Comparison of ENCODE assay signal across 9 cellular contexts in the genomic region with DNA sequence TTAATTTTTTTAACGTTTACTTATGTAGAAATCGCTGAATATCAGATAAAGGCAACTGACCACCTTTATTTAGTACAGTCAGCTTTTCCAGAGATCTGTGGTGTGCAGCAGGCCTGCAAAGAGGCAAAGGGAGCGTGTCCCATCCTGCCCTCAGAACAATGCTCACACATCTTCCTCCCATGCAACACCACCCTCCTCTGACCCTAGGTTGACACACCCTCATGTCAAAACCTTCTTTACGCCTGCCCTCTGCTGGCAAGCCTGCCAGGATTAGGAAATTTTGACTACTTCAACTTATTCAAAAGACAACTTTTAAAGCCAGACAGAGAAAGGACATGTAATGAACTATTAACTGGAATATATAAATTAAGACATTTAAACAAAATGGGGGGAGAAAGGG.
DNase-seq lines count a peak whose midpoint lies in the region; ATAC-seq and TF ChIP-seq lines count a peak whose summit lies in the region.
"Had no signal": no experiment of that assay in that cellular context is flagged by ENCODE, and none has a peak within 500 bp of the region (broad histone marks: within the 10 kb centered on the region; RNA-seq: fewer than 3 reads in every experiment).

No MANE protein-coding gene starts in this region.

- peaks cover 72% of the 10 kb centered on the region for H3K4me1 Mint-ChIP-seq in activated T-helper 1 cell treated with anti-CD3 and anti-CD28 coated beads, Interleukin-12 subunit alpha, Interleukin-12 subunit beta, Interleukin-2, Interleukin-4 antibody, amounts not matched to agents 30 ng/mL and 10 ng/mL and 1 ng/mL, durations not matched to agents 14 hours and 24 hours and 36 hours (ENCODE audit: low read depth)

- peak overlapping the region; percentile 6 for H3K27ac Mint-ChIP-seq in activated T-helper 1 cell treated with anti-CD3 and anti-CD28 coated beads, Interleukin-12 subunit alpha, Interleukin-12 subunit beta, Interleukin-2, Interleukin-4 antibody, amounts not matched to agents 30 ng/mL and 10 ng/mL and 1 ng/mL, durations not matched to agents 14 hours and 24 hours and 36 hours

- ATAC-seq in GM21717 (IDR thresholded peaks at IDR 0.05; ENCODE audit: unreplicated experiment) (no peak), HG03565 (IDR thresholded peaks at IDR 0.05; ENCODE audit: unreplicated experiment) (no peak)

- peaks cover 80% of the 10 kb centered on the region for H4K20me1 ChIP-seq in OCI-LY3 (ENCODE audit: insufficient read depth, low read length)

- peak overlapping the region; percentile 67 for H3K9ac ChIP-seq in OCI-LY3 (ENCODE audit: low read length)

- peaks cover 7% of the 10 kb centered on the region for H3K36me3 Mint-ChIP-seq in activated T-helper 1 cell treated with anti-CD3 and anti-CD28 coated beads, Interleukin-12 subunit alpha, Interleukin-12 subunit beta, Interleukin-2, Interleukin-4 antibody, amounts not matched to agents 30 ng/mL and 10 ng/mL and 1 ng/mL, durations not matched to agents 14 hours and 24 hours and 36 hours (ENCODE audit: low read depth)

- DNase-seq in HCEC 1CT, result peak; percentile 67
- DNase-seq in activated T-helper 1 cell treated with anti-CD3 and anti-CD28 coated beads, Interleukin-12 subunit alpha, Interleukin-12 subunit beta, Interleukin-2, Interleukin-4 antibody, amounts not matched to agents 30 ng/mL and 10 ng/mL and 1 ng/mL, durations not matched to agents 14 hours and 24 hours and 36 hours (ENCODE audit: low spot score), result peak; percentile 33
- DNase-seq in foreskin fibroblast, result peak; percentile 59 to 81
- DNase-seq in posterior vena cava (ENCODE audit: low spot score), result peak; percentile 89

- H3K4me2 ChIP-seq in OCI-LY3 (ENCODE audit: low read length), result peak overlapping the region; percentile 69

- no peaks in the 10 kb centered on the region for H3K9me3 ChIP-seq in OCI-LY3 (ENCODE audit: insufficient read depth, low read length)

- H3K4me1 ChIP-seq in OCI-LY3 (ENCODE audit: low read length), result peaks cover 92% of the 10 kb centered on the region

- no peaks in the 10 kb centered on the region for H3K27me3 ChIP-seq in OCI-LY3 (ENCODE audit: low read depth, low read length)

- H3K36me3 ChIP-seq in OCI-LY3 (replicated peaks; ENCODE audit: low read depth, low read length), result peaks cover 24% of the 10 kb centered on the region

- peak overlapping the region; percentile 46 for H3K4me3 ChIP-seq in OCI-LY3 (ENCODE audit: low read length)
- H3K4me3 ChIP-seq in foreskin fibroblast (ENCODE audit: low read depth in 1 of 2, low read length in 2 of 2), result no peak overlapping the region
- H3K4me3 ChIP-seq: skin epidermis had no signal

- H3K27ac ChIP-seq in C4-2B (no peak overlapping the region), OCI-LY3 (ENCODE audit: low read length) (peak overlapping the region; percentile 88)

- no peak overlapping the region for H2AFZ ChIP-seq in OCI-LY3 (ENCODE audit: low read depth, low read length)

- H3K79me2 ChIP-seq in OCI-LY3 (ENCODE audit: low read length), result peaks cover 100% of the 10 kb centered on the region

- intact Hi-C loops in activated T-helper 1 cell treated with anti-CD3 and anti-CD28 coated beads, Interleukin-12 subunit alpha, Interleukin-12 subunit beta, Interleukin-2, Interleukin-4 antibody, amounts not matched to agents 30 ng/mL and 10 ng/mL and 1 ng/mL, durations not matched to agents 14 hours and 24 hours and 36 hours (cut with micrococcal nuclease), result loop anchor here (1.0 to 10.0 kb wide), 7 partner anchors 11 to 1865 kb away; a partner anchor contains a TSS
- intact Hi-C loops in posterior vena cava (cut with DNase I), result loop anchor here in 1 of 2 donors (5.0 to 10.0 kb wide), 2 partner anchors 58 to 235 kb away; no protein-coding TSS in a partner anchor

- no peak overlapping the region for H3K4me3 Mint-ChIP-seq in activated T-helper 1 cell treated with anti-CD3 and anti-CD28 coated beads, Interleukin-12 subunit alpha, Interleukin-12 subunit beta, Interleukin-2, Interleukin-4 antibody, amounts not matched to agents 30 ng/mL and 10 ng/mL and 1 ng/mL, durations not matched to agents 14 hours and 24 hours and 36 hours

- H3K27me3 Mint-ChIP-seq in activated T-helper 1 cell treated with anti-CD3 and anti-CD28 coated beads, Interleukin-12 subunit alpha, Interleukin-12 subunit beta, Interleukin-2, Interleukin-4 antibody, amounts not matched to agents 30 ng/mL and 10 ng/mL and 1 ng/mL, durations not matched to agents 14 hours and 24 hours and 36 hours (ENCODE audit: insufficient read depth), result no peaks in the 10 kb centered on the region

- TF ChIP-seq CTCF in C4-2B (conservative IDR thresholded peaks at IDR 0.05), result peak; percentile 34
- TF ChIP-seq CTCF in OCI-LY3 (IDR thresholded peaks at IDR 0.05; ENCODE audit: low read depth, low read length), result peak; percentile 94
- no peak for TF ChIP-seq CTCF in foreskin fibroblast (IDR thresholded peaks at IDR 0.05; ENCODE audit: low read depth, low read length)

- no peaks in the 10 kb centered on the region for H3K9me3 Mint-ChIP-seq in activated T-helper 1 cell treated with anti-CD3 and anti-CD28 coated beads, Interleukin-12 subunit alpha, Interleukin-12 subunit beta, Interleukin-2, Interleukin-4 antibody, amounts not matched to agents 30 ng/mL and 10 ng/mL and 1 ng/mL, durations not matched to agents 14 hours and 24 hours and 36 hours

Comparison
In these comparisons a context has a peak if more than half of its experiments do, and no peak if none do; other contexts are left out.
1. DNase-seq: peak in every context shown above with its lines; median percentile 89 in posterior vena cava; 70 in foreskin fibroblast; 67 in HCEC 1CT; 33 in activated T-helper 1 cell treated with anti-CD3 and anti-CD28 coated beads, Interleukin-12 subunit alpha, Interleukin-12 subunit beta, Interleukin-2, Interleukin-4 antibody, amounts not matched to agents 30 ng/mL and 10 ng/mL and 1 ng/mL, durations not matched to agents 14 hours and 24 hours and 36 hours.